20 cellular contexts compared by ENCODE assay signal in genomic region chr7:108244110-108244509, GRCh38.
"Had no signal": no experiment of that assay in that cellular context is flagged by ENCODE, and none has a peak within 500 bp of the region (broad histone marks: within the 10 kb centered on the region; RNA-seq: fewer than 3 reads in every experiment).

No MANE protein-coding gene starts in this region.

- DNase-seq: colonic mucosa; dermis blood vessel endothelial cell; erythroblast; foreskin melanocyte; heart right ventricle; hypothalamus; kidney glomerular epithelial cell; mammary epithelial cell; naive thymus-derived CD4-positive, alpha-beta T cell; nephron progenitor cell; psoas muscle; sigmoid colon; small intestine; stimulated activated CD4-positive, alpha-beta T cell treated with anti-CD3 and anti-CD28 coated beads, Interleukin-12 subunit alpha, Interleukin-12 subunit beta, amount 100 ng/mL, for 4 hours; stimulated activated naive CD4-positive, alpha-beta T cell; stomach; substantia nigra; transverse colon had no signal

- H3K4me3 ChIP-seq: colonic mucosa, heart right ventricle, psoas muscle, sigmoid colon, stomach, thoracic aorta, transverse colon had no signal

- FAIRE-seq: small intestine had no signal

- ATAC-seq: heart right ventricle; left lobe of liver; naive thymus-derived CD4-positive, alpha-beta T cell; psoas muscle had no signal
